In the genomic region with DNA sequence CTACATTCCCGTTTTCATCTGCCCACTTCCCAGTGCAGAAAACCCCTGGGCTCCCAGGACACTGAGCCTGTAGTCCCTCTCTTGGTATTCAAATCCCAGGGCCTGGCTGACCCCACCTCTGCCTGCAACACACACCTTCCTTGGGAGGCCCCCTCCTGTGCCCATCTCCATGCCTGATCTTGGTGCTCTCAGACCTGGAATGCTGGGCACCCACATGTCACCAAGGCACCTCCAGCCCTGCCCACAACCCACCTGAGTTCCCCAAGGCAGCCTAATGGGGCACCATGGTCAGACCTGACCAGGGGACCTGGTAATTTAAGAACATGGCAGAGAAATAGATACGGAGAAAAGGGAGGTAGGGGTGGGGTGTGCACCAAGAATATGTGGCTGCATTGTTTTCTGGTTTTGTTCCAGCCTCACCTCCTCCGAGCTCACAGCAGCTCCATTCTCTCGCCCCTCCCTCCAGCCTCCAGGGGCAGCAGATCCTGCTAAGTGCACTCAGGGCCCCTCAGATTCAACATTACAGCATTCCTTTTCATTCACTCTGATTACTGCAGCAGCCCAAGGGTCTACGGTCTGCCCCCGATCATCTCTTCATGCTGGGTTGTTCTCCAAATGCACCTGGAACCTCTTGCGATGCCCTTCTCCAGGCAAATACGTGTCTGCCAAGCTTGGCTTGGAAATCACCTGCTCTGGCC, we compare ENCODE assay signal across 1 cellular context.
A peak's percentile ranks its signal among the peaks of the same experiment; 100 is the strongest.
TF ChIP-seq lines count a peak whose summit lies in the region.

No MANE protein-coding gene starts in this region.

TF ChIP-seq in HepG2, 621 proteins besides CTCF, POLR2A, EP300 and RAD21:
- TF ChIP-seq, protein P1, sequence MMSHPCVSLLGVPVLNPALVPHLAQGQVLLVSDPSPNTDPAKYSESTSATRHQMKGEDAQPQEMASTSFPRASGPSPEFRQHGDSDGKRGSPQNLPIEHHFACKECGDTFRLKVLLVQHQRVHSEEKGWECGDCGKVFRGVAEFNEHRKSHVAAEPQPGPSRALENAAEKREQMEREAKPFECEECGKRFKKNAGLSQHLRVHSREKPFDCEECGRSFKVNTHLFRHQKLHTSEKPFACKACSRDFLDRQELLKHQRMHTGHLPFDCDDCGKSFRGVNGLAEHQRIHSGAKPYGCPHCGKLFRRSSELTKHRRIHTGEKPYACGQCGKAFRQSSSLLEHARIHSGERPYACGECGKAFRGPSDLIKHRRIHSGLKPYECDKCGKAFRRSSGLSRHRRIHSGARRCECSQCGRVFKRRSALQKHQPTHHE (CRISPR knock-in tag; IDR thresholded peaks at IDR 0.05; ENCODE audit: borderline replicate concordance): no peak
- 0 out of 2 replicates have a peak, but pooled peaks have one; percentile 52 for TF ChIP-seq BORCS8-MEF2B (CRISPR knock-in tag; IDR thresholded peaks at IDR 0.05)
